18 cellular contexts compared by ENCODE assay signal in the genomic region with DNA sequence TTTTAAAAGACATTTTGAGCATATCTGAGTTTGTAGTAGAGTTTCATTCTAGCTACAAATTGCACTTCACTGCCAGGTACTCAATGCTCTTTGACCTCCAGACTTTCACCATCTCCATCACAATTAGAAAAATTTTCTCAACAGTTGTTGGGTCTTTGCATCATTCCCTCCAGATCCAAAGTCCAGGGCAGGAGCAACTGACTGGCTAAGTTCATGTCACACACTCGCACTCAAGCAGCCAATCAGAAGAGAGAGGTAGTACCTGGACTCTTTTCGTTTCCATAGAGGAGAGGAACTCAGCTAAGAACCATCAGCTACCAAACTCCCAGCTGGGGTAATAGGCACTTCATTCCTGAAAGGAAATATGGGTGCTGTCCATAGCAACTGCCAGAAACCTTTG. TPM values are rescaled to one million over a fixed set of nuclear protein-coding genes. Genes with fewer than 3 reads are reported as not detected.
DNase-seq lines count a peak whose midpoint lies in the region; ATAC-seq, FAIRE-seq and TF ChIP-seq lines count a peak whose summit lies in the region.
"Had no signal": no experiment of that assay in that cellular context is flagged by ENCODE, and none has a peak within 500 bp of the region (broad histone marks: within the 10 kb centered on the region; RNA-seq: fewer than 3 reads in every experiment).

No MANE protein-coding gene starts in this region.

- H3K4me3 ChIP-seq in PC-3 (ENCODE audit: low read length) (no peak overlapping the region), bronchial epithelial cell (ENCODE audit: low read depth, low read length) (no peak overlapping the region), HepG2 (replicated peaks in 1 of 3; ENCODE audit: insufficient read depth in 1 of 3, low read depth in 2 of 3, low read length in 3 of 3) (no peak overlapping the region)
- H3K4me3 ChIP-seq: BLaER1 treated with 17β-estradiol and CSF1 and Interleukin-3, amounts not matched to agents 10 nM and 100 nM; GM23248 had no signal

- 2% methylated on average over 2 of the region's 2 CpGs for WGBS in HepG2 (ENCODE audit: low lambda C conversion rate)

- no peak for TF ChIP-seq RAD21 in HepG2 (CRISPR knock-in tag; IDR thresholded peaks at IDR 0.05)

- POLR2A ChIA-PET in PC-3 (lab: Charles Lee; ENCODE audit: unreplicated experiment) (no interaction called here), HepG2 (lab: Yijun Ruan, JAX) (no interaction called here)

- ATAC-seq in PC-3 (no peak), HepG2 (no peak)

- no peaks in the 10 kb centered on the region for H3K79me2 ChIP-seq in PC-3 (ENCODE audit: low read length)
- no peaks in the 10 kb centered on the region for H3K79me2 ChIP-seq in HepG2 (ENCODE audit: insufficient read depth, low read length)

- no peaks in the 10 kb centered on the region for H4K20me1 ChIP-seq in PC-3 (ENCODE audit: low read length)
- H4K20me1 ChIP-seq in HepG2 (ENCODE audit: insufficient read depth, low read length) = no peaks in the 10 kb centered on the region
- H4K20me1 ChIP-seq: BLaER1 treated with 17β-estradiol and CSF1 and Interleukin-3, amounts not matched to agents 10 nM and 100 nM had no signal

- H3F3A ChIP-seq in PC-3 (ENCODE audit: low read length, unreplicated experiment) = no peaks in the 10 kb centered on the region

- peak; percentile 22 for DNase-seq in HT-29 (ENCODE audit: low spot score)
- DNase-seq in PC-3 = no peak
- DNase-seq in bronchial epithelial cell (ENCODE audit: low read depth) = no peak
- DNase-seq in HepG2 (ENCODE audit: low spot score) = peak; percentile 17
- no peak for DNase-seq in stimulated activated CD4-positive, alpha-beta T cell treated with anti-CD3 and anti-CD28 coated beads, Interleukin-2, amount 100 ng/mL, for 24 hours
- DNase-seq in activated CD8-positive, alpha-beta memory T cell treated with anti-CD3 and anti-CD28 coated beads for 24 hours = no peak
- no peak for DNase-seq in G401 (ENCODE audit: low spot score)
- DNase-seq in GM20000 (ENCODE audit: low spot score) = no peak
- DNase-seq: ACHN, DMS79, H7 had no signal

- no peak for TF ChIP-seq POLR2A in HepG2 (IDR thresholded peaks at IDR 0.05; ENCODE audit: insufficient read depth in 1 of 2, low read depth in 2 of 2, low read length in 2 of 2)

- FAIRE-seq in bronchial epithelial cell (lab: Jason Lieb, UNC) (peak; percentile 50), HepG2 (lab: Jason Lieb, UNC) (no peak)
- FAIRE-seq: G401.6, GM12892 had no signal

- H3K9me3 ChIP-seq in PC-3 (ENCODE audit: low read length) (no peaks in the 10 kb centered on the region), HepG2 (ENCODE audit: low read length) (no peaks in the 10 kb centered on the region)
- H3K9me3 ChIP-seq: BLaER1 treated with 17β-estradiol and CSF1 and Interleukin-3, amounts not matched to agents 10 nM and 100 nM had no signal

- H3K4me1 ChIP-seq in PC-3 (ENCODE audit: insufficient read depth, low read length) = peaks cover 21% of the 10 kb centered on the region
- peaks cover 6% of the 10 kb centered on the region; the same call in 1 of the 2 replicates for H3K4me1 ChIP-seq in HepG2 (ENCODE audit: insufficient read depth, low read length)
- H3K4me1 ChIP-seq: BLaER1 treated with 17β-estradiol and CSF1 and Interleukin-3, amounts not matched to agents 10 nM and 100 nM had no signal

- BruUV-seq in PC-3 (replicated peaks; lab: Mats Ljungman, UMichigan) = no TSS peak
- no TSS peak for BruUV-seq in HepG2 (replicated peaks; lab: Mats Ljungman, UMichigan)

- H3K4me2 ChIP-seq in PC-3 (ENCODE audit: low read length) (peak overlapping the region; percentile 25), HepG2 (ENCODE audit: low read depth, low read length) (no peak overlapping the region)
- H3K4me2 ChIP-seq: BLaER1 treated with 17β-estradiol and CSF1 and Interleukin-3, amounts not matched to agents 10 nM and 100 nM had no signal

- H3K9ac ChIP-seq in PC-3 (ENCODE audit: low read length) (peak overlapping the region; percentile 20; the same call in 1 of the 2 replicates), HepG2 (ENCODE audit: insufficient read depth, low read depth, low read length) (no peak overlapping the region)
- H3K9ac ChIP-seq: BLaER1 treated with 17β-estradiol and CSF1 and Interleukin-3, amounts not matched to agents 10 nM and 100 nM; GM23248 had no signal

- no peaks in the 10 kb centered on the region; the same call in 1 of the 2 replicates for H3K27me3 ChIP-seq in PC-3 (ENCODE audit: low read length)
- peaks cover 1% of the 10 kb centered on the region for H3K27me3 ChIP-seq in bronchial epithelial cell (ENCODE audit: control insufficient read depth, insufficient read depth, low read length)
- H3K27me3 ChIP-seq in HepG2 (ENCODE audit: control insufficient read depth in 1 of 2, insufficient read depth in 2 of 2, low read length in 2 of 2) = peaks cover 0 to 19% of the 10 kb centered on the region in 2 experiments; a peak in 2 of 5 replicates
- H3K27me3 ChIP-seq: BLaER1 treated with 17β-estradiol and CSF1 and Interleukin-3, amounts not matched to agents 10 nM and 100 nM had no signal

- TF ChIP-seq EP300 in HepG2 (IDR thresholded peaks at IDR 0.05; ENCODE audit: low read depth in 2 of 2, low read length in 2 of 2) (no peak), HepG2 (CRISPR knock-in tag; IDR thresholded peaks at IDR 0.05; ENCODE audit: borderline replicate concordance) (no peak)

- CTCF ChIA-PET in PC-3 (lab: Charles Lee) (no interaction called here), HepG2 (lab: Yijun Ruan, JAX; ENCODE audit: low intra/inter-chr PET ratio, low total read pairs) (no interaction called here)

- intact Hi-C loops in PC-3 (cut with micrococcal nuclease) (no loop called here), HepG2 (cut with micrococcal nuclease; ENCODE audit: unreplicated experiment) (no loop called here)

- in situ Hi-C loops in HepG2 (cut with HindIII; ENCODE audit: extremely low pct_ligation_motif_present, low pct_unique_long_range_greater_than_20kb) (no loop called here), G401 (cut with HindIII; ENCODE audit: low sequenced_read_pairs) (no loop called here)

- TF ChIP-seq CTCF in PC-3 (conservative IDR thresholded peaks at IDR 0.05; ENCODE audit: low read depth, low read length) = no peak
- TF ChIP-seq CTCF in bronchial epithelial cell (IDR thresholded peaks at IDR 0.05; ENCODE audit: insufficient read depth, low read length, severe bottlenecking) = no peak
- no peak for TF ChIP-seq CTCF in HepG2 (CRISPR knock-in tag; IDR thresholded peaks at IDR 0.05)
- TF ChIP-seq CTCF in GM20000 (IDR thresholded peaks at IDR 0.05; ENCODE audit: extremely low read depth, missing control alignments) = no peak

- H3K36me3 ChIP-seq in PC-3 (ENCODE audit: low read depth, low read length) (no peaks in the 10 kb centered on the region), bronchial epithelial cell (ENCODE audit: control insufficient read depth, insufficient read depth, low read length) (no peaks in the 10 kb centered on the region), HepG2 (replicated peaks in 1 of 2; ENCODE audit: control insufficient read depth in 1 of 2, insufficient read depth in 2 of 2, low read length in 2 of 2) (no peaks in the 10 kb centered on the region)
- H3K36me3 ChIP-seq: BLaER1 treated with 17β-estradiol and CSF1 and Interleukin-3, amounts not matched to agents 10 nM and 100 nM had no signal

- no peak overlapping the region for H2AFZ ChIP-seq in PC-3 (ENCODE audit: low read length)
- no peak overlapping the region for H2AFZ ChIP-seq in HepG2 (ENCODE audit: low read length)
- H2AFZ ChIP-seq: GM23248 had no signal

- H3K9me2 ChIP-seq in PC-3 (replicated peaks; ENCODE audit: low read length) = no peaks in the 10 kb centered on the region

- H3K27ac ChIP-seq in PC-3 (ENCODE audit: low read length) (peak overlapping the region; percentile 67), HepG2 (ENCODE audit: extremely low read length, insufficient read depth, low read length) (no peak overlapping the region)
- H3K27ac ChIP-seq: BLaER1 treated with 17β-estradiol and CSF1 and Interleukin-3, amounts not matched to agents 10 nM and 100 nM; GM23248 had no signal

RNA-seq across cellular contexts. Expression of a gene that starts 9.0 kb away (rescaled TPM):
- total RNA-seq in HT-29 (2014; rRNA removed; shearing (Covaris generic)) = not detected in 2 replicates
- not detected in 2 replicates for total RNA-seq in PC-3 (2014; rRNA removed)
- not detected in 2 replicates for total RNA-seq in bronchial epithelial cell
- not detected in 2 replicates for total RNA-seq in HepG2 (2016; rRNA removed; fragmentation: Illumina TruSeq; extraction: Trizol)
- not detected in 2 replicates for total RNA-seq in HepG2 (2016; cell fraction: cytosol; rRNA removed; fragmentation: Illumina TruSeq; extraction: Trizol; ENCODE audit: low read depth)
- total RNA-seq in HepG2 (2016; cell fraction: insoluble cytoplasmic fraction; rRNA removed; fragmentation: Illumina TruSeq; extraction: Trizol) = not detected in 2 replicates
- total RNA-seq in HepG2 (2016; cell fraction: membrane; rRNA removed; fragmentation: Illumina TruSeq; extraction: Trizol) = not detected in 2 replicates
- total RNA-seq in HepG2 (2016; cell fraction: nucleus; rRNA removed; fragmentation: Illumina TruSeq; extraction: Trizol) = not detected in 2 replicates
- not detected in 2 replicates for polyA plus RNA-seq in HepG2 (2011; rRNA removed)
- not detected in 2 replicates for polyA plus RNA-seq in HepG2 (2011; cell fraction: cytosol; rRNA removed)
- not detected in 2 replicates for polyA plus RNA-seq in HepG2 (2011; cell fraction: nucleus; rRNA removed)
- not detected in 2 replicates for polyA plus RNA-seq in HepG2 (2012)
- polyA plus RNA-seq in HepG2 (2016; cell fraction: cytosol; fragmentation: Illumina TruSeq; extraction: Trizol; ENCODE audit: low read depth) = not detected in 2 replicates
- polyA plus RNA-seq in HepG2 (2016; cell fraction: insoluble cytoplasmic fraction; fragmentation: Illumina TruSeq; extraction: Trizol; ENCODE audit: low read depth) = not detected in 2 replicates
- polyA plus RNA-seq in HepG2 (2016; cell fraction: membrane; fragmentation: Illumina TruSeq; extraction: Trizol; ENCODE audit: low read depth) = not detected in 2 replicates
- not detected in 2 replicates for polyA plus RNA-seq in HepG2 (2016; cell fraction: nucleus; fragmentation: Illumina TruSeq; extraction: Trizol; ENCODE audit: insufficient read depth, low read depth)
- polyA minus RNA-seq in HepG2 (2011; rRNA and poly(A)+ RNA removed; ENCODE audit: low replicate concordance) = not detected in 2 replicates
- polyA minus RNA-seq in HepG2 (2011; cell fraction: cytosol; rRNA and poly(A)+ RNA removed) = not detected in 2 replicates
- not detected in 2 replicates for polyA minus RNA-seq in HepG2 (2011; cell fraction: nucleus; rRNA and poly(A)+ RNA removed)
- not detected in 2 replicates for total RNA-seq in G401 (2014; rRNA removed; shearing (Covaris generic))
- total RNA-seq: A172; CD4-positive, CD25-positive, alpha-beta regulatory T cell; GM23248; H7; HT1080 had no signal
- polyA plus RNA-seq: CD4-positive, CD25-positive, alpha-beta regulatory T cell; GM23248 had no signal

RNA-seq across cellular contexts. Expression of a gene that starts 32.9 kb away (rescaled TPM):
- total RNA-seq in HT-29 (2014; rRNA removed; shearing (Covaris generic)) = not detected in 2 replicates
- total RNA-seq in PC-3 (2014; rRNA removed) (not detected in 2 replicates), bronchial epithelial cell (not detected in 2 replicates), HepG2 (2016; rRNA removed; fragmentation: Illumina TruSeq; extraction: Trizol) (not detected in 2 replicates)
- total RNA-seq in HepG2 (2016; cell fraction: cytosol; rRNA removed; fragmentation: Illumina TruSeq; extraction: Trizol; ENCODE audit: low read depth) = not detected in 2 replicates
- total RNA-seq in HepG2 (2016; cell fraction: insoluble cytoplasmic fraction; rRNA removed; fragmentation: Illumina TruSeq; extraction: Trizol) = not detected in 2 replicates
- total RNA-seq in HepG2 (2016; cell fraction: membrane; rRNA removed; fragmentation: Illumina TruSeq; extraction: Trizol) = not detected in 2 replicates
- not detected in 2 replicates for total RNA-seq in HepG2 (2016; cell fraction: nucleus; rRNA removed; fragmentation: Illumina TruSeq; extraction: Trizol)
- polyA plus RNA-seq in HepG2 (2011; rRNA removed) = not detected in 2 replicates
- polyA plus RNA-seq in HepG2 (2011; cell fraction: cytosol; rRNA removed) = not detected in 2 replicates
- not detected in 2 replicates for polyA plus RNA-seq in HepG2 (2011; cell fraction: nucleus; rRNA removed)
- polyA plus RNA-seq in HepG2 (2012) = not detected in 2 replicates
- not detected in 2 replicates for polyA plus RNA-seq in HepG2 (2016; cell fraction: cytosol; fragmentation: Illumina TruSeq; extraction: Trizol; ENCODE audit: low read depth)
- not detected in 2 replicates for polyA plus RNA-seq in HepG2 (2016; cell fraction: insoluble cytoplasmic fraction; fragmentation: Illumina TruSeq; extraction: Trizol; ENCODE audit: low read depth)
- polyA plus RNA-seq in HepG2 (2016; cell fraction: membrane; fragmentation: Illumina TruSeq; extraction: Trizol; ENCODE audit: low read depth) = not detected in 2 replicates
- polyA plus RNA-seq in HepG2 (2016; cell fraction: nucleus; fragmentation: Illumina TruSeq; extraction: Trizol; ENCODE audit: insufficient read depth, low read depth) = not detected in 2 replicates
- not detected in 2 replicates for polyA minus RNA-seq in HepG2 (2011; rRNA and poly(A)+ RNA removed; ENCODE audit: low replicate concordance)
- not detected in 2 replicates for polyA minus RNA-seq in HepG2 (2011; cell fraction: cytosol; rRNA and poly(A)+ RNA removed)
- not detected in 2 replicates for polyA minus RNA-seq in HepG2 (2011; cell fraction: nucleus; rRNA and poly(A)+ RNA removed)
- not detected in 2 replicates for total RNA-seq in G401 (2014; rRNA removed; shearing (Covaris generic))
- total RNA-seq: A172; CD4-positive, CD25-positive, alpha-beta regulatory T cell; GM23248; H7; HT1080 had no signal
- polyA plus RNA-seq: CD4-positive, CD25-positive, alpha-beta regulatory T cell; GM23248 had no signal

RNA-seq across cellular contexts. Expression of a gene that starts 36.8 kb away (rescaled TPM):
- 17.7 and 21.9 TPM in 2 replicates for total RNA-seq in HT-29 (2014; rRNA removed; shearing (Covaris generic))
- total RNA-seq in PC-3 (2014; rRNA removed) (not detected in 2 replicates), bronchial epithelial cell (not detected in 2 replicates), HepG2 (2016; rRNA removed; fragmentation: Illumina TruSeq; extraction: Trizol) (not detected in 2 replicates)
- total RNA-seq in HepG2 (2016; cell fraction: cytosol; rRNA removed; fragmentation: Illumina TruSeq; extraction: Trizol; ENCODE audit: low read depth) = not detected in 2 replicates
- 0.22 TPM in 1 of 2 replicates, not detected in the other for total RNA-seq in HepG2 (2016; cell fraction: insoluble cytoplasmic fraction; rRNA removed; fragmentation: Illumina TruSeq; extraction: Trizol)
- not detected in 2 replicates for total RNA-seq in HepG2 (2016; cell fraction: membrane; rRNA removed; fragmentation: Illumina TruSeq; extraction: Trizol)
- total RNA-seq in HepG2 (2016; cell fraction: nucleus; rRNA removed; fragmentation: Illumina TruSeq; extraction: Trizol) = not detected in 2 replicates
- 0.13 and 0.33 TPM in 2 replicates for polyA plus RNA-seq in HepG2 (2011; rRNA removed)
- polyA plus RNA-seq in HepG2 (2011; cell fraction: cytosol; rRNA removed) = 0.22 and 0.66 TPM in 2 replicates
- 0.24 and 0.35 TPM in 2 replicates for polyA plus RNA-seq in HepG2 (2011; cell fraction: nucleus; rRNA removed)
- 0.60 TPM in 1 of 2 replicates, not detected in the other for polyA plus RNA-seq in HepG2 (2012)
- polyA plus RNA-seq in HepG2 (2016; cell fraction: cytosol; fragmentation: Illumina TruSeq; extraction: Trizol; ENCODE audit: low read depth) = not detected in 2 replicates
- polyA plus RNA-seq in HepG2 (2016; cell fraction: insoluble cytoplasmic fraction; fragmentation: Illumina TruSeq; extraction: Trizol; ENCODE audit: low read depth) = not detected in 2 replicates
- polyA plus RNA-seq in HepG2 (2016; cell fraction: membrane; fragmentation: Illumina TruSeq; extraction: Trizol; ENCODE audit: low read depth) = not detected in 2 replicates
- polyA plus RNA-seq in HepG2 (2016; cell fraction: nucleus; fragmentation: Illumina TruSeq; extraction: Trizol; ENCODE audit: insufficient read depth, low read depth) = not detected in 2 replicates
- not detected in 2 replicates for polyA minus RNA-seq in HepG2 (2011; rRNA and poly(A)+ RNA removed; ENCODE audit: low replicate concordance)
- not detected in 2 replicates for polyA minus RNA-seq in HepG2 (2011; cell fraction: cytosol; rRNA and poly(A)+ RNA removed)
- polyA minus RNA-seq in HepG2 (2011; cell fraction: nucleus; rRNA and poly(A)+ RNA removed) = not detected in 2 replicates
- not detected in 2 replicates for total RNA-seq in G401 (2014; rRNA removed; shearing (Covaris generic))
- total RNA-seq: A172; CD4-positive, CD25-positive, alpha-beta regulatory T cell; GM23248; HT1080 had no signal
- polyA plus RNA-seq: CD4-positive, CD25-positive, alpha-beta regulatory T cell; GM23248 had no signal

RNA-seq across cellular contexts. Expression of a gene that starts 40.8 kb away (rescaled TPM):
- total RNA-seq in HT-29 (2014; rRNA removed; shearing (Covaris generic)) = not detected in 2 replicates
- total RNA-seq in PC-3 (2014; rRNA removed) (not detected in 2 replicates), bronchial epithelial cell (not detected in 2 replicates), HepG2 (2016; rRNA removed; fragmentation: Illumina TruSeq; extraction: Trizol) (not detected in 2 replicates)
- not detected in 2 replicates for total RNA-seq in HepG2 (2016; cell fraction: cytosol; rRNA removed; fragmentation: Illumina TruSeq; extraction: Trizol; ENCODE audit: low read depth)
- total RNA-seq in HepG2 (2016; cell fraction: insoluble cytoplasmic fraction; rRNA removed; fragmentation: Illumina TruSeq; extraction: Trizol) = not detected in 2 replicates
- not detected in 2 replicates for total RNA-seq in HepG2 (2016; cell fraction: membrane; rRNA removed; fragmentation: Illumina TruSeq; extraction: Trizol)
- total RNA-seq in HepG2 (2016; cell fraction: nucleus; rRNA removed; fragmentation: Illumina TruSeq; extraction: Trizol) = not detected in 2 replicates
- polyA plus RNA-seq in HepG2 (2011; rRNA removed) = not detected in 2 replicates
- polyA plus RNA-seq in HepG2 (2011; cell fraction: cytosol; rRNA removed) = not detected in 2 replicates
- polyA plus RNA-seq in HepG2 (2011; cell fraction: nucleus; rRNA removed) = not detected in 2 replicates
- polyA plus RNA-seq in HepG2 (2012) = not detected in 2 replicates
- polyA plus RNA-seq in HepG2 (2016; cell fraction: cytosol; fragmentation: Illumina TruSeq; extraction: Trizol; ENCODE audit: low read depth) = not detected in 2 replicates
- polyA plus RNA-seq in HepG2 (2016; cell fraction: insoluble cytoplasmic fraction; fragmentation: Illumina TruSeq; extraction: Trizol; ENCODE audit: low read depth) = not detected in 2 replicates
- not detected in 2 replicates for polyA plus RNA-seq in HepG2 (2016; cell fraction: membrane; fragmentation: Illumina TruSeq; extraction: Trizol; ENCODE audit: low read depth)
- not detected in 2 replicates for polyA plus RNA-seq in HepG2 (2016; cell fraction: nucleus; fragmentation: Illumina TruSeq; extraction: Trizol; ENCODE audit: insufficient read depth, low read depth)
- polyA minus RNA-seq in HepG2 (2011; rRNA and poly(A)+ RNA removed; ENCODE audit: low replicate concordance) = not detected in 2 replicates
- polyA minus RNA-seq in HepG2 (2011; cell fraction: cytosol; rRNA and poly(A)+ RNA removed) = not detected in 2 replicates
- polyA minus RNA-seq in HepG2 (2011; cell fraction: nucleus; rRNA and poly(A)+ RNA removed) = not detected in 2 replicates
- total RNA-seq in G401 (2014; rRNA removed; shearing (Covaris generic)) = not detected in 2 replicates
- total RNA-seq: A172; CD4-positive, CD25-positive, alpha-beta regulatory T cell; GM23248; HT1080 had no signal
- polyA plus RNA-seq: CD4-positive, CD25-positive, alpha-beta regulatory T cell; GM23248 had no signal

Comparison
In these comparisons a context has a peak if more than half of its experiments do, and no peak if none do; other contexts are left out.
1. DNase-seq: peak in HT-29 (single experiment) and HepG2 (single experiment); none in PC-3 (single experiment), bronchial epithelial cell (single experiment), stimulated activated CD4-positive, alpha-beta T cell treated with anti-CD3 and anti-CD28 coated beads, Interleukin-2, amount 100 ng/mL, for 24 hours (0 of 2), activated CD8-positive, alpha-beta memory T cell treated with anti-CD3 and anti-CD28 coated beads for 24 hours (single experiment), G401 (single experiment) and GM20000 (single experiment).
2. RNA of a gene that starts 36.8 kb away (total RNA-seq): 17.7 to 21.9 TPM in HT-29; 0.22 TPM in HepG2, not detected in PC-3, not detected in bronchial epithelial cell and not detected in G401; every median in the first group is over 10 times any median in the second.